18 cellular contexts compared by ENCODE assay signal in the genomic region with DNA sequence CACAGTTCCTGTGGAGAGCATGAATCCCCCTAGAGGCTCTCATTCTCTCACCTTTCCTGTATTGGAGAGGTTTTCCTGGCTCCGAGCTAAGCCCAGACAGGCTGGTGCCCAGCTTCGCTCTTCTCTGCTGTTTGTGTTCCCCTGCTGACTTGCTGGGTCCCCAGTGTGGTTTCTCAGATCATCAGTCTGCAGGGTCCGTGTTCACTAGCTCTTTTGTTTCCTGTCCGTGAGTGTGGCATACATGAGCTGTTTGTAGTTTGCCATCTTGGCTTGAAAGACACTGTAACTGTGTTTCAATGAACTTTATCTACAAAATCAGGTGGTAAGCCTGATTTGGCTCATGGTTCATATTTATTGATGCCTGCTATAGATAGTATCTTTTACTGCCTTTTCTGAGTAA. TPM values are rescaled to one million over a fixed set of nuclear protein-coding genes. Genes with fewer than 3 reads are reported as not detected.
DNase-seq lines count a peak whose midpoint lies in the region; ATAC-seq and TF ChIP-seq lines count a peak whose summit lies in the region.
"Had no signal": no experiment of that assay in that cellular context is flagged by ENCODE, and none has a peak within 500 bp of the region (broad histone marks: within the 10 kb centered on the region; RNA-seq: fewer than 3 reads in every experiment).

No MANE protein-coding gene starts in this region.

- intact Hi-C loops in activated CD8-positive, alpha-beta T cell treated with anti-CD3 and anti-CD28 coated beads for 36 hours (cut with micrococcal nuclease) = no loop called here

- H3K9me3 Mint-ChIP-seq in activated CD8-positive, alpha-beta T cell treated with anti-CD3 and anti-CD28 coated beads, Interleukin-2, amount 10 ng/mL, durations not matched to agents 7 days and 5 days (ENCODE audit: insufficient read depth) = no peaks in the 10 kb centered on the region
- H3K9me3 Mint-ChIP-seq in activated CD8-positive, alpha-beta T cell treated with anti-CD3 and anti-CD28 coated beads for 36 hours = no peaks in the 10 kb centered on the region
- H3K9me3 Mint-ChIP-seq: GM23338, IgD-negative memory B cell had no signal

- H3K27ac Mint-ChIP-seq in activated CD8-positive, alpha-beta T cell treated with anti-CD3 and anti-CD28 coated beads, Interleukin-2, amount 10 ng/mL, durations not matched to agents 7 days and 5 days = peak overlapping the region; percentile 37
- no peak overlapping the region for H3K27ac Mint-ChIP-seq in activated CD8-positive, alpha-beta T cell treated with anti-CD3 and anti-CD28 coated beads for 36 hours
- H3K27ac Mint-ChIP-seq: GM23338, IgD-negative memory B cell, T-cell had no signal

- ATAC-seq in activated CD8-positive, alpha-beta T cell treated with anti-CD3 and anti-CD28 coated beads, Interleukin-2, amount 10 ng/mL, durations not matched to agents 7 days and 5 days = no peak
- ATAC-seq in activated CD8-positive, alpha-beta T cell treated with anti-CD3 and anti-CD28 coated beads for 36 hours = no peak
- ATAC-seq: A549, GM23338, SK-N-SH treated with all-trans-retinoic acid at 6 μM for 48 hours, T-cell had no signal

- no peak overlapping the region for H3K4me3 Mint-ChIP-seq in activated CD8-positive, alpha-beta T cell treated with anti-CD3 and anti-CD28 coated beads, Interleukin-2, amount 10 ng/mL, durations not matched to agents 7 days and 5 days
- no peak overlapping the region for H3K4me3 Mint-ChIP-seq in activated CD8-positive, alpha-beta T cell treated with anti-CD3 and anti-CD28 coated beads for 36 hours
- H3K4me3 Mint-ChIP-seq: GM23338, IgD-negative memory B cell, T-cell had no signal

- in situ Hi-C loops in GM13976 (cut with MboI; ENCODE audit: low sequenced_read_pairs, unreplicated experiment) = no loop called here

- H3K4me1 Mint-ChIP-seq in activated CD8-positive, alpha-beta T cell treated with anti-CD3 and anti-CD28 coated beads, Interleukin-2, amount 10 ng/mL, durations not matched to agents 7 days and 5 days (ENCODE audit: low read depth) = no peaks in the 10 kb centered on the region
- no peaks in the 10 kb centered on the region for H3K4me1 Mint-ChIP-seq in activated CD8-positive, alpha-beta T cell treated with anti-CD3 and anti-CD28 coated beads for 36 hours (ENCODE audit: low read depth)
- H3K4me1 Mint-ChIP-seq: T-cell had no signal

- DNase-seq in activated CD8-positive, alpha-beta T cell treated with anti-CD3 and anti-CD28 coated beads, Interleukin-2, amount 10 ng/mL, durations not matched to agents 7 days and 5 days = no peak
- DNase-seq in activated CD8-positive, alpha-beta T cell treated with anti-CD3 and anti-CD28 coated beads for 36 hours = no peak
- DNase-seq in NCI-H2196 (lab: John Stamatoyannopoulos, UW; ENCODE audit: unreplicated experiment) (peak; percentile 40), dermis blood vessel endothelial cell (peak; percentile 19), GM13976 (ENCODE audit: low spot score) (no peak), NCI-H748 (lab: John Stamatoyannopoulos, UW; ENCODE audit: unreplicated experiment) (no peak), dedifferentiated amniotic fluid mesenchymal stem cell (ENCODE audit: extremely low spot score) (no peak)
- DNase-seq: HCEC 1CT, NCI-H1417, NCI-H187, NCI-H526 treated with DMSO at 0.1 percent for 48 hours, OCI-M1, SHP77, T-cell had no signal

- H3K27me3 Mint-ChIP-seq in activated CD8-positive, alpha-beta T cell treated with anti-CD3 and anti-CD28 coated beads, Interleukin-2, amount 10 ng/mL, durations not matched to agents 7 days and 5 days (ENCODE audit: low read depth) = no peaks in the 10 kb centered on the region
- H3K27me3 Mint-ChIP-seq in activated CD8-positive, alpha-beta T cell treated with anti-CD3 and anti-CD28 coated beads for 36 hours = no peaks in the 10 kb centered on the region
- H3K27me3 Mint-ChIP-seq: IgD-negative memory B cell, T-cell had no signal

- CTCF ChIA-PET in activated CD8-positive, alpha-beta T cell treated with anti-CD3 and anti-CD28 coated beads, Interleukin-2, amount 10 ng/mL, durations not matched to agents 7 days and 5 days (lab: Charles Lee) = interaction anchor here (1.5 kb wide), 1 partner anchor 23 kb away, joined by 3 read pairs; a partner anchor contains a TSS
- CTCF ChIA-PET in activated CD8-positive, alpha-beta T cell treated with anti-CD3 and anti-CD28 coated beads for 36 hours (lab: Charles Lee) = interaction anchor here (0.8 kb wide), 1 partner anchor 22 kb away, joined by 3 read pairs; no protein-coding TSS in a partner anchor

- POLR2A ChIA-PET in activated CD8-positive, alpha-beta T cell treated with anti-CD3 and anti-CD28 coated beads, Interleukin-2, amount 10 ng/mL, durations not matched to agents 7 days and 5 days (lab: Charles Lee) = interaction anchor here (1.3 kb wide), 1 partner anchor 92 kb away, joined by 3 read pairs; a partner anchor contains a TSS
- POLR2A ChIA-PET in activated CD8-positive, alpha-beta T cell treated with anti-CD3 and anti-CD28 coated beads for 36 hours (lab: Charles Lee) = no interaction called here

- H3K36me3 Mint-ChIP-seq in activated CD8-positive, alpha-beta T cell treated with anti-CD3 and anti-CD28 coated beads, Interleukin-2, amount 10 ng/mL, durations not matched to agents 7 days and 5 days (ENCODE audit: low read depth) = no peaks in the 10 kb centered on the region
- H3K36me3 Mint-ChIP-seq in activated CD8-positive, alpha-beta T cell treated with anti-CD3 and anti-CD28 coated beads for 36 hours (ENCODE audit: low read depth) = peaks cover 16% of the 10 kb centered on the region

- no peak for TF ChIP-seq CTCF in activated CD8-positive, alpha-beta T cell treated with anti-CD3 and anti-CD28 coated beads for 36 hours (IDR thresholded peaks at IDR 0.05)
- no peak for TF ChIP-seq CTCF in GM13976 (IDR thresholded peaks at IDR 0.05; ENCODE audit: borderline replicate concordance, control extremely low read depth, extremely low read depth, insufficient read depth, missing control alignments)

RNA-seq across cellular contexts. Expression of a gene that starts 23.8 kb away (rescaled TPM):
- not detected for total RNA-seq in activated CD8-positive, alpha-beta T cell treated with anti-CD3 and anti-CD28 coated beads, Interleukin-2, amount 10 ng/mL, durations not matched to agents 7 days and 5 days
- total RNA-seq in activated CD8-positive, alpha-beta T cell treated with anti-CD3 and anti-CD28 coated beads for 36 hours = not detected
- 88.2 and 100 TPM in 2 replicates for total RNA-seq in dermis blood vessel endothelial cell

Comparison
In these comparisons a context has a peak if more than half of its experiments do, and no peak if none do; other contexts are left out.
1. DNase-seq: peak in NCI-H2196 (single experiment) and dermis blood vessel endothelial cell (single experiment); none in activated CD8-positive, alpha-beta T cell treated with anti-CD3 and anti-CD28 coated beads, Interleukin-2, amount 10 ng/mL, durations not matched to agents 7 days and 5 days (single experiment), activated CD8-positive, alpha-beta T cell treated with anti-CD3 and anti-CD28 coated beads for 36 hours (single experiment), GM13976 (single experiment), NCI-H748 (single experiment) and dedifferentiated amniotic fluid mesenchymal stem cell (single experiment).
2. RNA of a gene that starts 23.8 kb away (total RNA-seq): 88.2 to 100 TPM in dermis blood vessel endothelial cell; not detected in activated CD8-positive, alpha-beta T cell treated with anti-CD3 and anti-CD28 coated beads for 36 hours and not detected in activated CD8-positive, alpha-beta T cell treated with anti-CD3 and anti-CD28 coated beads, Interleukin-2, amount 10 ng/mL, durations not matched to agents 7 days and 5 days; every median in the first group is over 10 times any median in the second.